In the genomic region with DNA sequence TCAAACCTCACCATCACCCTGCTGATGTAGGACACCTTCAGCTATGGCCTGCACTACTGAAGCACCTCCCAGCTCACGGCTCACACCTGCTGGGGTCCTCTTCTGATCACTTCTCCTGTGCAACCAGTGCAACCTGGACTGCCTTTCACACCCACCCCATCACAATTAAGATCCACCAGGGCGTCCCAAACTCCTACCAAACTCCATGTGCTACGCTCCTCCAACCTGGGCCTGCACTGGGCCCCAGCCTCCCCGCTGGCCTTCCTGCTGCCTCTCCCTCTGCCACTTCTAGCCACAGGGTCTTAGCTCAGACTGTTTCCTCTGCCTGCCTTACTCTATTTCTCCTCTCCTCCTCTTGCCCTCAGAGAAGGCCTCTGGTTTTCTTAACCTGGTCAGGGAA, we compare ENCODE assay signal across 2 cellular contexts.
TF ChIP-seq lines count a peak whose summit lies in the region.

No MANE protein-coding gene starts in this region.

TF ChIP-seq in WTC11, 78 proteins besides CTCF, POLR2A, EP300 and RAD21:
- TF ChIP-seq, protein P1, sequence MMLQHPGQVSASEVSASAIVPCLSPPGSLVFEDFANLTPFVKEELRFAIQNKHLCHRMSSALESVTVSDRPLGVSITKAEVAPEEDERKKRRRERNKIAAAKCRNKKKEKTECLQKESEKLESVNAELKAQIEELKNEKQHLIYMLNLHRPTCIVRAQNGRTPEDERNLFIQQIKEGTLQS (CRISPR knock-in tag; conservative IDR thresholded peaks at IDR 0.05): no peak

TF ChIP-seq in H1, 55 proteins besides CTCF, POLR2A, EP300 and RAD21:
- TF ChIP-seq POLR2AphosphoS5 (IDR thresholded peaks at IDR 0.05; ENCODE audit: low read depth, low read length) (no peak), USF2 (IDR thresholded peaks at IDR 0.05; ENCODE audit: low read length) (no peak), ASH2L (IDR thresholded peaks at IDR 0.05; ENCODE audit: low read length) (no peak), KDM4A (IDR thresholded peaks at IDR 0.05; ENCODE audit: low read depth, low read length, severe bottlenecking) (no peak), CHD1 (IDR thresholded peaks at IDR 0.05; ENCODE audit: low read depth, low read length) (no peak), NANOG (IDR thresholded peaks at IDR 0.05; ENCODE audit: insufficient read depth, low read depth, low read length, poor library complexity, severe bottlenecking) (no peak), RNF2 (IDR thresholded peaks at IDR 0.05; ENCODE audit: borderline replicate concordance, low read depth, low read length, missing control alignments, poor library complexity, severe bottlenecking) (no peak), CHD2 (IDR thresholded peaks at IDR 0.05; ENCODE audit: low read length) (no peak), HDAC2 (IDR thresholded peaks at IDR 0.05; ENCODE audit: borderline replicate concordance in 1 of 2, low read depth in 2 of 2, low read length in 2 of 2) (no peak), SAP30 (IDR thresholded peaks at IDR 0.05; ENCODE audit: insufficient read depth, insufficient replicate concordance, low read length) (no peak), KDM5A (IDR thresholded peaks at IDR 0.05; ENCODE audit: low read length) (no peak), BACH1 (IDR thresholded peaks at IDR 0.05; ENCODE audit: low read length) (no peak), SP4 (IDR thresholded peaks at IDR 0.05; ENCODE audit: low read length) (no peak)
- TF ChIP-seq, protein P1 (IDR thresholded peaks at IDR 0.05; ENCODE audit: insufficient read depth, low read depth, low read length): no peak
